Comparison of ENCODE assay signal across 8 cellular contexts in the genomic region with DNA sequence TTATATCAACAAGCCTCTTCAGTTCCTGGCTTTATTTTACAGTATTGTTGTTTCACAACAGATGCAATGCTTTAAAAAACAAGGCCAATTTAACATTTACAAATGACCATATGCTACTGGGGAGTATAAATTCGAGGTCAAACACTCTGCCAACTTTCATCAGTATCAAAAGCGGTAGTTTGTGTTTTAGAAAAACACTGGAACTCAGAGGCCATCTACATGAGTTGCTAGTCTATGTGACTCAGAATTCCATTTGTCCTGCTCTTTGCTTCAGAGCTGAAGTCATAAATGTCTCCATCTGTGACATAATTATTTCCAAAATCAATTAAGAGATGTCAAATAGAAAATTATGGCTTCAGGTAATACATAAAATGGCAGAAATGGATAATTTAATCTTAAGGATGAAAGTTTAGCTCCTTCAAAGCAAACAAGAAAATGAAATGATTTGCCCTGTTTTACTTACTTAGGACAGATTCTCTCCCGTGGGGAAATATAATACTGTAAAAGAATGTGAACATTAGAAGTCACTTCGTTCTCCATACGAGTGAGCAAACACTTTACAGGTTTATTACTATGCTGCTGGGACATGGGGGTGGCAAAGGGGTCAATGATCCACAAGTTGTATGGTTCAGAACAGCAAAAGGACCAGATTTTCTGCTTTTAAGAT. TPM values are rescaled to one million over a fixed set of nuclear protein-coding genes. Genes with fewer than 3 reads are reported as not detected.
DNase-seq lines count a peak whose midpoint lies in the region; ATAC-seq and TF ChIP-seq lines count a peak whose summit lies in the region.

No MANE protein-coding gene starts in this region.

- H3K27ac ChIP-seq in heart left ventricle (peak overlapping the region in 7 of 12 donors; percentile 5 to 99 (median 96)), tibial nerve (peak overlapping the region in 3 of 4 donors; percentile 98 to 99 (median 98)), aorta (ENCODE audit: low read depth in 1 of 2, low read length in 2 of 2) (no peak overlapping the region)

- peak overlapping the region; percentile 75 for H3K4me3 Mint-ChIP-seq in activated T-helper 1 cell treated with anti-CD3 and anti-CD28 coated beads, Interleukin-12 subunit alpha, Interleukin-12 subunit beta, Interleukin-2, Interleukin-4 antibody, amounts not matched to agents 30 ng/mL and 10 ng/mL and 1 ng/mL, durations not matched to agents 14 hours and 24 hours and 36 hours

- 16 to 21% (median 18%) methylated on average over 5 of the region's 5 CpGs for WGBS in heart left ventricle, 4 donors
- WGBS in tibial nerve, 2 donors, result 20 to 21% methylated on average over 5 of the region's 5 CpGs
- WGBS in aorta, 2 donors, result 10 to 12% methylated on average over 5 of the region's 5 CpGs

- peak overlapping the region in 5 of 12 donors; percentile 84 to 91 (median 88) for H3K4me3 ChIP-seq in heart left ventricle
- H3K4me3 ChIP-seq in tibial nerve, result peak overlapping the region in 1 of 4 donors; percentile 84
- no peak overlapping the region for H3K4me3 ChIP-seq in aorta (ENCODE audit: low read length in 2 of 2)

- no peak for DNase-seq in heart left ventricle
- DNase-seq in Right ventricle myocardium superior, result no peak
- DNase-seq in activated T-helper 1 cell treated with anti-CD3 and anti-CD28 coated beads, Interleukin-12 subunit alpha, Interleukin-12 subunit beta, Interleukin-2, Interleukin-4 antibody, amounts not matched to agents 30 ng/mL and 10 ng/mL and 1 ng/mL, durations not matched to agents 14 hours and 24 hours and 36 hours (ENCODE audit: low spot score), result no peak
- DNase-seq in hepatic stellate cell (ENCODE audit: low spot score), result peak; percentile 17
- DNase-seq in tibial nerve (ENCODE audit: low spot score in 2 of 2), result no peak
- DNase-seq in NCI-H510A (lab: John Stamatoyannopoulos, UW), result no peak
- DNase-seq in aorta, result no peak

- peaks cover 25% of the 10 kb centered on the region for H3K36me3 Mint-ChIP-seq in activated T-helper 1 cell treated with anti-CD3 and anti-CD28 coated beads, Interleukin-12 subunit alpha, Interleukin-12 subunit beta, Interleukin-2, Interleukin-4 antibody, amounts not matched to agents 30 ng/mL and 10 ng/mL and 1 ng/mL, durations not matched to agents 14 hours and 24 hours and 36 hours (ENCODE audit: low read depth)

- no peaks in the 10 kb centered on the region for H3K27me3 Mint-ChIP-seq in activated T-helper 1 cell treated with anti-CD3 and anti-CD28 coated beads, Interleukin-12 subunit alpha, Interleukin-12 subunit beta, Interleukin-2, Interleukin-4 antibody, amounts not matched to agents 30 ng/mL and 10 ng/mL and 1 ng/mL, durations not matched to agents 14 hours and 24 hours and 36 hours (ENCODE audit: insufficient read depth)

- intact Hi-C loops in heart left ventricle (cut with DNase I), result loop anchor here in 2 of 10 donors (5.0 to 10.0 kb wide), 2 partner anchors 159 to 316 kb away; partner anchors contain the start of genes ME2 (in 1 of the 2) and SMAD4 (in 1 of the 2)
- intact Hi-C loops in Right ventricle myocardium superior (cut with DNase I), result no loop called here
- intact Hi-C loops in activated T-helper 1 cell treated with anti-CD3 and anti-CD28 coated beads, Interleukin-12 subunit alpha, Interleukin-12 subunit beta, Interleukin-2, Interleukin-4 antibody, amounts not matched to agents 30 ng/mL and 10 ng/mL and 1 ng/mL, durations not matched to agents 14 hours and 24 hours and 36 hours (cut with micrococcal nuclease), result loop anchor here (1.0 kb wide), 1 partner anchor 42 kb away; no protein-coding TSS in a partner anchor
- intact Hi-C loops in aorta (cut with DNase I), result loop anchor here in 1 of 2 donors (10.0 kb wide), 1 partner anchor 909 kb away; the partner anchor contains the start of genes CXXC1 and MBD1

- TF ChIP-seq POLR2A in heart left ventricle (IDR thresholded peaks at IDR 0.05) (no peak), tibial nerve (IDR thresholded peaks at IDR 0.05) (no peak)

- ATAC-seq in heart left ventricle (no peak), Right ventricle myocardium superior (ENCODE audit: poor library complexity) (no peak), GM21360 (IDR thresholded peaks at IDR 0.05; ENCODE audit: unreplicated experiment) (no peak), aorta (ENCODE audit: low FRiP score) (no peak)

- no peaks in the 10 kb centered on the region for H3K9me3 ChIP-seq in heart left ventricle
- no peaks in the 10 kb centered on the region for H3K9me3 ChIP-seq in tibial nerve
- H3K9me3 ChIP-seq in aorta (ENCODE audit: control insufficient read depth, low read length), result no peaks in the 10 kb centered on the region

- H3K36me3 ChIP-seq in heart left ventricle (no peaks in the 10 kb centered on the region), tibial nerve (no peaks in the 10 kb centered on the region), aorta (ENCODE audit: control insufficient read depth in 1 of 2, insufficient read depth in 2 of 2, low read length in 1 of 2) (no peaks in the 10 kb centered on the region)

- H3K4me1 ChIP-seq in heart left ventricle (peaks cover 7 to 67% (median 54%) of the 10 kb centered on the region in 12 donors), tibial nerve (peaks cover 0 to 73% (median 32%) of the 10 kb centered on the region in 4 donors), aorta (ENCODE audit: control insufficient read depth in 1 of 2, insufficient read depth in 2 of 2, low read length in 2 of 2) (no peaks in the 10 kb centered on the region)

- no peak for TF ChIP-seq EP300 in tibial nerve (IDR thresholded peaks at IDR 0.05)

- H3K27ac Mint-ChIP-seq in activated T-helper 1 cell treated with anti-CD3 and anti-CD28 coated beads, Interleukin-12 subunit alpha, Interleukin-12 subunit beta, Interleukin-2, Interleukin-4 antibody, amounts not matched to agents 30 ng/mL and 10 ng/mL and 1 ng/mL, durations not matched to agents 14 hours and 24 hours and 36 hours, result no peak overlapping the region

- TF ChIP-seq CTCF in heart left ventricle (IDR thresholded peaks at IDR 0.05) (no peak), tibial nerve (IDR thresholded peaks at IDR 0.05) (no peak)

- H3K27me3 ChIP-seq in heart left ventricle, result no peaks in the 10 kb centered on the region
- H3K27me3 ChIP-seq in tibial nerve, result no peaks in the 10 kb centered on the region
- no peaks in the 10 kb centered on the region for H3K27me3 ChIP-seq in aorta (ENCODE audit: control insufficient read depth in 1 of 2, insufficient read depth in 2 of 2, low read length in 1 of 2)

- H3K4me1 Mint-ChIP-seq in activated T-helper 1 cell treated with anti-CD3 and anti-CD28 coated beads, Interleukin-12 subunit alpha, Interleukin-12 subunit beta, Interleukin-2, Interleukin-4 antibody, amounts not matched to agents 30 ng/mL and 10 ng/mL and 1 ng/mL, durations not matched to agents 14 hours and 24 hours and 36 hours (ENCODE audit: low read depth), result peaks cover 58% of the 10 kb centered on the region

- no peaks in the 10 kb centered on the region for H3K9me3 Mint-ChIP-seq in activated T-helper 1 cell treated with anti-CD3 and anti-CD28 coated beads, Interleukin-12 subunit alpha, Interleukin-12 subunit beta, Interleukin-2, Interleukin-4 antibody, amounts not matched to agents 30 ng/mL and 10 ng/mL and 1 ng/mL, durations not matched to agents 14 hours and 24 hours and 36 hours

RNA-seq across cellular contexts. Expression of gene MEX3C, which starts 3.7 kb away (rescaled TPM):
- total RNA-seq in heart left ventricle (10 to 100 TPM; 15.1 to 28.2 (median 20.7) TPM), Right ventricle myocardium superior (16.4 TPM), tibial nerve (10 to 100 TPM; 24.0 to 32.8 (median 28.5) TPM), aorta (10 to 100 TPM; 30.9 to 31.7 TPM)
- polyA plus RNA-seq in heart left ventricle (10 to 100 TPM in 1 of 2 donors, 1 to 10 TPM in 1; 6.2 to 13.0 TPM), aorta (10 to 100 TPM in 1 of 2 donors, 1 to 10 TPM in 1; 7.6 to 11.1 TPM)
- 67.6 and 68.0 TPM in 2 replicates for total RNA-seq in activated T-helper 1 cell treated with anti-CD3 and anti-CD28 coated beads, Interleukin-12 subunit alpha, Interleukin-12 subunit beta, Interleukin-2, Interleukin-4 antibody, amounts not matched to agents 30 ng/mL and 10 ng/mL and 1 ng/mL, durations not matched to agents 14 hours and 24 hours and 36 hours

Comparison
In these comparisons a context has a peak if more than half of its experiments do, and no peak if none do; other contexts are left out.
1. H3K27ac ChIP-seq: peak in heart left ventricle (7 of 12) and tibial nerve (3 of 4); none in aorta (0 of 2).